ENCODE assay signal across 9 cellular contexts in genomic region chr3:5205165-5205941, GRCh38. TPM values are rescaled to one million over a fixed set of nuclear protein-coding genes. Genes with fewer than 3 reads are reported as not detected.
DNase-seq lines count a peak whose midpoint lies in the region; ATAC-seq and TF ChIP-seq lines count a peak whose summit lies in the region.
"Had no signal": no experiment of that assay in that cellular context is flagged by ENCODE, and none has a peak within 500 bp of the region (broad histone marks: within the 10 kb centered on the region; RNA-seq: fewer than 3 reads in every experiment).

No MANE protein-coding gene starts in this region.

- H3K4ac ChIP-seq in neuronal stem cell (ENCODE audit: low read length): no peak overlapping the region

- WGBS in neuronal stem cell (ENCODE audit: extremely low coverage in 2 of 2, insufficient read length in 2 of 2, insufficient replicate concordance in 1 of 2), 2 donors: no CpG with 5 or more reads among the region's 7 CpGs

- no peak for TF ChIP-seq CTCF in right atrium auricular region (IDR thresholded peaks at IDR 0.05)

- H3K79me1 ChIP-seq in neuronal stem cell (ENCODE audit: low read depth, low read length): no peaks in the 10 kb centered on the region

- no peak overlapping the region for H2BK15ac ChIP-seq in neuronal stem cell (ENCODE audit: low read length)

- no peak overlapping the region for H3K23ac ChIP-seq in neuronal stem cell (ENCODE audit: low read depth, low read length, poor library complexity)

- no peak overlapping the region for H3K4me2 ChIP-seq in neuronal stem cell (ENCODE audit: insufficient read depth, low read length, poor library complexity, severe bottlenecking)

- H3K27me3 Mint-ChIP-seq in stimulated activated memory B cell treated with anti-CD40 and anti-IgM and Interleukin-4, amounts not matched to agents 10 μg/mL and 1 μg/mL and 100 μg/mL, for 72 hours: no peaks in the 10 kb centered on the region

- no peaks in the 10 kb centered on the region for H3K4me1 ChIP-seq in neuronal stem cell (ENCODE audit: control insufficient read depth in 2 of 2, insufficient read depth in 1 of 2, low read depth in 1 of 2, low read length in 2 of 2)
- no peaks in the 10 kb centered on the region for H3K4me1 ChIP-seq in right atrium auricular region

- DNase-seq in activated effector memory CD4-positive, alpha-beta T cell treated with anti-CD3 and anti-CD28 coated beads, Interleukin-2, amount 50 U/mL, for 16 hours: peak; percentile 68
- no peak for DNase-seq in activated effector memory CD4-positive, alpha-beta T cell treated with Interleukin-2 at 50 U/mL for 16 hours
- DNase-seq in RPMI8226: peak; percentile 11
- no peak for DNase-seq in NCI-H146 (lab: John Stamatoyannopoulos, UW)
- DNase-seq in neuronal stem cell (ENCODE audit: low spot score): no peak
- DNase-seq in right atrium auricular region (ENCODE audit: low spot score): no peak
- DNase-seq: COR-L47 had no signal

- H3K14ac ChIP-seq in neuronal stem cell (ENCODE audit: low read length): no peak overlapping the region

- H3K27ac Mint-ChIP-seq in stimulated activated memory B cell treated with anti-CD40 and anti-IgM and Interleukin-4, amounts not matched to agents 10 μg/mL and 1 μg/mL and 100 μg/mL, for 72 hours: peak overlapping the region; percentile 90

- H2BK5ac ChIP-seq in neuronal stem cell (ENCODE audit: low read length): no peak overlapping the region

- ATAC-seq in HG02610 (IDR thresholded peaks at IDR 0.05; ENCODE audit: unreplicated experiment): peak; percentile 98
- ATAC-seq in stimulated activated memory B cell treated with anti-CD40 and anti-IgM and Interleukin-4, amounts not matched to agents 10 μg/mL and 1 μg/mL and 100 μg/mL, for 72 hours: peak; percentile 99

- H3K27me3 ChIP-seq in neuronal stem cell (ENCODE audit: control insufficient read depth in 3 of 3, insufficient read depth in 3 of 3, low read depth in 1 of 3, low read length in 3 of 3) (no peaks in the 10 kb centered on the region), right atrium auricular region (no peaks in the 10 kb centered on the region)

- H3K27ac ChIP-seq in neuronal stem cell (replicated peaks; ENCODE audit: low read length) (no peak overlapping the region), right atrium auricular region (no peak overlapping the region)

- no peak overlapping the region for H2AFZ ChIP-seq in neuronal stem cell (ENCODE audit: low read length)

- H4K8ac ChIP-seq in neuronal stem cell (ENCODE audit: low read depth, low read length): no peak overlapping the region

- H3K4me3 ChIP-seq in neuronal stem cell (ENCODE audit: low read length in 2 of 2): no peak overlapping the region
- no peak overlapping the region for H3K4me3 ChIP-seq in right atrium auricular region

- H3K9me3 ChIP-seq in neuronal stem cell (replicated peaks in 1 of 2; ENCODE audit: control insufficient read depth in 2 of 2, insufficient read depth in 1 of 2, low read depth in 1 of 2, low read length in 2 of 2): no peaks in the 10 kb centered on the region
- no peaks in the 10 kb centered on the region for H3K9me3 ChIP-seq in right atrium auricular region

- H2BK120ac ChIP-seq in neuronal stem cell (ENCODE audit: low read depth, low read length): no peak overlapping the region

- H3K36me3 ChIP-seq in neuronal stem cell (replicated peaks in 1 of 2; ENCODE audit: control insufficient read depth in 2 of 2, insufficient read depth in 2 of 2, low read length in 2 of 2) (peaks cover 30 to 97% of the 10 kb centered on the region in 2 donors), right atrium auricular region (peaks cover 96% of the 10 kb centered on the region)

- no peak overlapping the region for H2AK5ac ChIP-seq in neuronal stem cell (ENCODE audit: low read depth, low read length)

- H3K9me3 Mint-ChIP-seq in stimulated activated memory B cell treated with anti-CD40 and anti-IgM and Interleukin-4, amounts not matched to agents 10 μg/mL and 1 μg/mL and 100 μg/mL, for 72 hours: no peaks in the 10 kb centered on the region

- no peak overlapping the region for H3K9ac ChIP-seq in neuronal stem cell (ENCODE audit: low read depth, low read length, poor library complexity)

- no peak overlapping the region for H2BK12ac ChIP-seq in neuronal stem cell (ENCODE audit: low read length)

- peaks cover 86% of the 10 kb centered on the region for H3K36me3 Mint-ChIP-seq in stimulated activated memory B cell treated with anti-CD40 and anti-IgM and Interleukin-4, amounts not matched to agents 10 μg/mL and 1 μg/mL and 100 μg/mL, for 72 hours

- no peak overlapping the region for H3K18ac ChIP-seq in neuronal stem cell (ENCODE audit: low read length)

- no peak overlapping the region for H4K91ac ChIP-seq in neuronal stem cell (ENCODE audit: low read depth, low read length, poor library complexity)

- H3K4me3 Mint-ChIP-seq in stimulated activated memory B cell treated with anti-CD40 and anti-IgM and Interleukin-4, amounts not matched to agents 10 μg/mL and 1 μg/mL and 100 μg/mL, for 72 hours: peak overlapping the region; percentile 53

- H3K4me1 Mint-ChIP-seq in stimulated activated memory B cell treated with anti-CD40 and anti-IgM and Interleukin-4, amounts not matched to agents 10 μg/mL and 1 μg/mL and 100 μg/mL, for 72 hours: peaks cover 49% of the 10 kb centered on the region

RNA-seq across cellular contexts. Expression of gene EDEM1, which starts 17.8 kb away (rescaled TPM):
- polyA plus RNA-seq in neuronal stem cell (2013, experiment 1 of 2): 7.8 TPM
- 8.3 TPM for polyA plus RNA-seq in neuronal stem cell (2013, experiment 2 of 2)
- 10 to 100 TPM in 1 of 2 donors, 1 to 10 TPM in 1; 8.1 to 11.2 TPM for total RNA-seq in right atrium auricular region

Comparison
In these comparisons a context has a peak if more than half of its experiments do, and no peak if none do; other contexts are left out.
1. DNase-seq: peak in activated effector memory CD4-positive, alpha-beta T cell treated with anti-CD3 and anti-CD28 coated beads, Interleukin-2, amount 50 U/mL, for 16 hours (single experiment) and RPMI8226 (single experiment); none in activated effector memory CD4-positive, alpha-beta T cell treated with Interleukin-2 at 50 U/mL for 16 hours (single experiment), NCI-H146 (single experiment), neuronal stem cell (single experiment) and right atrium auricular region (single experiment).